1 cellular context compared by ENCODE assay signal in genomic region chr2:42077343-42077742, GRCh38.
TF ChIP-seq lines count a peak whose summit lies in the region.

No MANE protein-coding gene starts in this region.

TF ChIP-seq in SK-N-SH treated with all-trans-retinoic acid at 6 μM for 48 hours, 23 proteins besides CTCF, POLR2A, EP300 and RAD21 (continued from another document):
- no peak for TF ChIP-seq ZFP3 (CRISPR knock-in tag; IDR thresholded peaks at IDR 0.05)
- TF ChIP-seq ZNF565 (CRISPR knock-in tag; conservative IDR thresholded peaks at IDR 0.05; ENCODE audit: low read depth): no peak
